8 cellular contexts compared by ENCODE assay signal in genomic region chr7:157690833-157691382, GRCh38.
DNase-seq lines count a peak whose midpoint lies in the region; ATAC-seq and TF ChIP-seq lines count a peak whose summit lies in the region.

No MANE protein-coding gene starts in this region.

- H3K4me1 ChIP-seq in colonic mucosa (no peaks in the 10 kb centered on the region), mesendoderm (ENCODE audit: control insufficient read depth, low read depth, low read length) (no peaks in the 10 kb centered on the region), tibial artery (peaks cover 0 to 53% (median 44%) of the 10 kb centered on the region in 4 donors)

- no peaks in the 10 kb centered on the region for H3K79me2 ChIP-seq in mesendoderm (ENCODE audit: control insufficient read depth, insufficient read depth, low read length)

- H3K4me3 ChIP-seq in colonic mucosa (peak overlapping the region; percentile 26), mesendoderm (ENCODE audit: low read length) (no peak overlapping the region), tibial artery (peak overlapping the region; percentile 31 to 50)

- no peak overlapping the region for H4K8ac ChIP-seq in mesendoderm (ENCODE audit: low read depth, low read length)

- H3K27me3 ChIP-seq in colonic mucosa (peaks cover 74% of the 10 kb centered on the region), mesendoderm (ENCODE audit: insufficient read depth, low read length, poor library complexity) (peaks cover 69% of the 10 kb centered on the region), tibial artery (peaks cover 0 to 83% of the 10 kb centered on the region in 2 donors)

- no CpG with 5 or more reads among the region's 60 CpGs for WGBS in mesendoderm (ENCODE audit: extremely low coverage, insufficient coverage, low lambda C conversion rate)

- TF ChIP-seq CTCF in colonic mucosa (IDR thresholded peaks at IDR 0.05) (no peak), tibial artery (IDR thresholded peaks at IDR 0.05) (no peak)

- H3K79me1 ChIP-seq in mesendoderm (ENCODE audit: low read length): no peaks in the 10 kb centered on the region

- no peak overlapping the region for H3K23ac ChIP-seq in mesendoderm (ENCODE audit: low read length)

- no peak overlapping the region for H2BK15ac ChIP-seq in mesendoderm (replicated peaks; ENCODE audit: low read depth)

- no peak overlapping the region for H3K27ac ChIP-seq in colonic mucosa
- no peak overlapping the region for H3K27ac ChIP-seq in mesendoderm (ENCODE audit: low read depth, low read length)
- H3K27ac ChIP-seq in tibial artery: no peak overlapping the region

- H4K5ac ChIP-seq in mesendoderm (ENCODE audit: low read length): no peak overlapping the region

- H3K4me2 ChIP-seq in mesendoderm (ENCODE audit: low read length): peak overlapping the region; percentile 81

- H2BK120ac ChIP-seq in mesendoderm (ENCODE audit: low read depth, low read length): no peak overlapping the region

- H2BK5ac ChIP-seq in mesendoderm (ENCODE audit: low read length): no peak overlapping the region

- DNase-seq in EH (ENCODE audit: low read depth) (peak; percentile 19), NCI-H2171 treated with DMSO at 0.1 percent for 48 hours (lab: John Stamatoyannopoulos, UW) (peak; percentile 46), colonic mucosa (peak; percentile 52), mesendoderm (peak; percentile 94), tibial artery (peak; percentile 61 to 65), GOT3 (lab: John Stamatoyannopoulos, UW) (no peak)
- DNase-seq in stimulated activated CD8-positive, alpha-beta memory T cell treated with anti-CD3 and anti-CD28 coated beads, Interleukin-4, amount 100 ng/mL, for 48 hours: no peak

- H3K4ac ChIP-seq in mesendoderm (ENCODE audit: low read depth, low read length): no peak overlapping the region

- H3K9me3 ChIP-seq in colonic mucosa (no peaks in the 10 kb centered on the region), tibial artery (peaks cover 0 to 3% (median 0%) of the 10 kb centered on the region in 3 donors)

- peak overlapping the region in 1 of 2 donors; percentile 39 for H3K9ac ChIP-seq in colonic mucosa (ENCODE audit: low read depth in 2 of 2, low read length in 2 of 2)
- no peak overlapping the region for H3K9ac ChIP-seq in mesendoderm (ENCODE audit: low read length)

- no peak overlapping the region for H3K56ac ChIP-seq in mesendoderm (ENCODE audit: low read length)

- H3K36me3 ChIP-seq in colonic mucosa (no peaks in the 10 kb centered on the region), mesendoderm (ENCODE audit: control insufficient read depth, insufficient read depth, low read length) (no peaks in the 10 kb centered on the region), tibial artery (no peaks in the 10 kb centered on the region)

- no peak for ATAC-seq in HG03108 (IDR thresholded peaks at IDR 0.05; ENCODE audit: unreplicated experiment)

- no peak overlapping the region for H3K18ac ChIP-seq in mesendoderm (ENCODE audit: low read length)

- intact Hi-C loops in colonic mucosa (cut with DNase I): no loop called here
- intact Hi-C loops in tibial artery (cut with DNase I; ENCODE audit: low total_unique reads): no loop called here

- no peak overlapping the region for H2AK5ac ChIP-seq in mesendoderm (ENCODE audit: low read length)

Comparison
In these comparisons a context has a peak if more than half of its experiments do, and no peak if none do; other contexts are left out.
1. DNase-seq: peak in EH (single experiment), NCI-H2171 treated with DMSO at 0.1 percent for 48 hours (single experiment), colonic mucosa (single experiment), mesendoderm (single experiment) and tibial artery (2 of 2); none in GOT3 (single experiment) and stimulated activated CD8-positive, alpha-beta memory T cell treated with anti-CD3 and anti-CD28 coated beads, Interleukin-4, amount 100 ng/mL, for 48 hours (single experiment).